8 cellular contexts compared by ENCODE assay signal in genomic region chr16:85123891-85124635, GRCh38. TPM values are rescaled to one million over a fixed set of nuclear protein-coding genes. Genes with fewer than 3 reads are reported as not detected.
DNase-seq lines count a peak whose midpoint lies in the region; ATAC-seq and TF ChIP-seq lines count a peak whose summit lies in the region.

No MANE protein-coding gene starts in this region.

- H3K36me3 ChIP-seq in HUES6 (ENCODE audit: control insufficient read depth, insufficient read depth, low read length) (no peaks in the 10 kb centered on the region), colonic mucosa (no peaks in the 10 kb centered on the region), liver (ENCODE audit: control insufficient read depth in 4 of 4, insufficient read depth in 3 of 4, low read depth in 1 of 4, low read length in 3 of 4) (no peaks in the 10 kb centered on the region), suprapubic skin (no peaks in the 10 kb centered on the region)

- no peak for TF ChIP-seq EP300 in suprapubic skin (IDR thresholded peaks at IDR 0.05)

- no peak for TF ChIP-seq POLR2A in suprapubic skin (IDR thresholded peaks at IDR 0.05)

- H3K9ac ChIP-seq in HUES6 (ENCODE audit: low read length) (peak overlapping the region; percentile 23), colonic mucosa (ENCODE audit: low read depth in 2 of 2, low read length in 2 of 2) (no peak overlapping the region), liver (ENCODE audit: low read depth in 1 of 2, low read length in 2 of 2) (no peak overlapping the region)

- H3K9me3 ChIP-seq in HUES6 (ENCODE audit: control insufficient read depth, insufficient read depth, low read depth, low read length) (peaks cover 4% of the 10 kb centered on the region), colonic mucosa (no peaks in the 10 kb centered on the region), liver (ENCODE audit: control insufficient read depth in 4 of 4, low read length in 3 of 4) (no peaks in the 10 kb centered on the region), suprapubic skin (no peaks in the 10 kb centered on the region)

- no peak for TF ChIP-seq CTCF in colonic mucosa (IDR thresholded peaks at IDR 0.05)
- no peak for TF ChIP-seq CTCF in liver (IDR thresholded peaks at IDR 0.05; ENCODE audit: low read depth, low read length, missing input control)
- no peak for TF ChIP-seq CTCF in suprapubic skin (IDR thresholded peaks at IDR 0.05)

- no peak for DNase-seq in colonic mucosa
- peak; percentile 82 to 90 for DNase-seq in suprapubic skin (ENCODE audit: low spot score in 2 of 2)
- no peak for DNase-seq in DMS53 (lab: John Stamatoyannopoulos, UW)
- no peak for DNase-seq in DMS 273 (lab: John Stamatoyannopoulos, UW; ENCODE audit: unreplicated experiment)
- DNase-seq in activated effector memory CD4-positive, alpha-beta T cell treated with Interleukin-2 at 50 U/mL for 16 hours, result no peak

- TF ChIP-seq RAD21 in liver (IDR thresholded peaks at IDR 0.05), result no peak

- H3K27ac ChIP-seq in HUES6 (ENCODE audit: low read depth, low read length), result peak overlapping the region; percentile 9; the same call in 1 of the 2 replicates
- H3K27ac ChIP-seq in colonic mucosa, result peak overlapping the region; percentile 4
- H3K27ac ChIP-seq in liver (ENCODE audit: low read depth in 1 of 2, low read length in 2 of 2), result peak overlapping the region; percentile 26 to 58
- H3K27ac ChIP-seq in suprapubic skin, result peak overlapping the region; percentile 78

- ATAC-seq in GM21717 (IDR thresholded peaks at IDR 0.05; ENCODE audit: unreplicated experiment), result no peak

- no peak overlapping the region for H3K4me3 ChIP-seq in HUES6 (ENCODE audit: low read depth, low read length)
- no peak overlapping the region for H3K4me3 ChIP-seq in colonic mucosa
- no peak overlapping the region for H3K4me3 ChIP-seq in liver (ENCODE audit: low read depth in 1 of 3, low read length in 3 of 3)
- H3K4me3 ChIP-seq in suprapubic skin, result no peak overlapping the region

- peaks cover 23% of the 10 kb centered on the region for H3K4me1 ChIP-seq in HUES6 (ENCODE audit: control insufficient read depth, insufficient read depth, low read length)
- H3K4me1 ChIP-seq in colonic mucosa, result no peaks in the 10 kb centered on the region
- H3K4me1 ChIP-seq in liver (ENCODE audit: control insufficient read depth in 4 of 4, insufficient read depth in 4 of 4, low read length in 3 of 4), result peaks cover 0 to 5% (median 0%) of the 10 kb centered on the region in 4 donors
- peaks cover 32% of the 10 kb centered on the region for H3K4me1 ChIP-seq in suprapubic skin

- H3K27me3 ChIP-seq in HUES6 (ENCODE audit: control insufficient read depth, insufficient read depth, low read length) (no peaks in the 10 kb centered on the region), colonic mucosa (no peaks in the 10 kb centered on the region), liver (ENCODE audit: control insufficient read depth in 4 of 4, insufficient read depth in 4 of 4, low read length in 3 of 4) (no peaks in the 10 kb centered on the region), suprapubic skin (no peaks in the 10 kb centered on the region)

- intact Hi-C loops in colonic mucosa (cut with DNase I), result no loop called here

- 84% methylated on average over 34 of the region's 34 CpGs for WGBS in liver
- 79% methylated on average over 8 of the region's 34 CpGs for WGBS in suprapubic skin

TF ChIP-seq in liver, 16 proteins besides CTCF, POLR2A, EP300 and RAD21:
- TF ChIP-seq RXRA (IDR thresholded peaks at IDR 0.05), result no peak
- TF ChIP-seq ZBTB33 (IDR thresholded peaks at IDR 0.05), result no peak
- TF ChIP-seq NR2F2 (IDR thresholded peaks at IDR 0.05), result peak; percentile 57

RNA-seq across cellular contexts. Expression of gene CIBAR2, which starts 11.8 kb away (rescaled TPM):
- total RNA-seq in colonic mucosa (under 1 TPM in 1 of 2 donors, not detected in 1; 0.32 TPM), liver (not detected), suprapubic skin (not detected)
- not detected for polyA plus RNA-seq in liver

Comparison
In these comparisons a context has a peak if more than half of its experiments do, and no peak if none do; other contexts are left out.
1. H3K27ac ChIP-seq: peak in every context shown above with its lines; median percentile 78 in suprapubic skin; 42 in liver; 9 in HUES6; 4 in colonic mucosa.
2. DNase-seq: peak in suprapubic skin (2 of 2); none in colonic mucosa (single experiment), DMS53 (single experiment), DMS 273 (single experiment) and activated effector memory CD4-positive, alpha-beta T cell treated with Interleukin-2 at 50 U/mL for 16 hours (single experiment).